In genomic region chr4:42326524-42326923, GRCh38 we compare ENCODE assay signal across 38 cellular contexts.
"Had no signal": no experiment of that assay in that cellular context is flagged by ENCODE, and none has a peak within 500 bp of the region (broad histone marks: within the 10 kb centered on the region; RNA-seq: fewer than 3 reads in every experiment).

No MANE protein-coding gene starts in this region.

- H3K4me1 ChIP-seq: ascending aorta had no signal

- DNase-seq: activated CD4-positive, alpha-beta memory T cell treated with anti-CD3 and anti-CD28 coated beads, Interleukin-2, amount 10 ng/mL, durations not matched to agents 7 days and 5 days; activated CD4-positive, alpha-beta T cell treated with anti-CD3 and anti-CD28 coated beads for 1 hour; activated CD4-positive, alpha-beta T cell treated with anti-CD3 and anti-CD28 coated beads for 36 hours; activated CD4-positive, alpha-beta T cell treated with anti-CD3 and anti-CD28 coated beads for 48 hours; activated CD4-positive, alpha-beta T cell treated with anti-CD3 and anti-CD28 coated beads, Interleukin-2, amount 10 ng/mL, durations not matched to agents 7 days and 5 days; activated CD4-positive, alpha-beta T cell treated with anti-CD3 and anti-CD28 coated beads, Interleukin-2, amount 50 U/mL, for 48 hours; activated CD4-positive, CD25-positive, alpha-beta regulatory T cell; activated CD8-positive, alpha-beta memory T cell treated with anti-CD3 and anti-CD28 coated beads for 24 hours; activated CD8-positive, alpha-beta memory T cell treated with anti-CD3 and anti-CD28 coated beads, Interleukin-2, amount 10 ng/mL, durations not matched to agents 7 days and 5 days; activated CD8-positive, alpha-beta memory T cell treated with anti-CD3 and anti-CD28 coated beads, Interleukin-2, amount 50 U/mL, for 48 hours; activated CD8-positive, alpha-beta T cell treated with anti-CD3 and anti-CD28 coated beads, Interleukin-2, amount 10 ng/mL, durations not matched to agents 7 days and 5 days; activated effector memory CD4-positive, alpha-beta T cell treated with Interleukin-2 at 50 U/mL for 16 hours; activated gamma-delta T cell; activated naive CD4-positive, alpha-beta T cell treated with Interleukin-2 at 50 U/mL for 16 hours; activated naive CD8-positive, alpha-beta T cell treated with anti-CD3 and anti-CD28 coated beads, Interleukin-2, amount 10 ng/mL, durations not matched to agents 7 days and 5 days; activated naive CD8-positive, alpha-beta T cell treated with anti-CD3 and anti-CD28 coated beads, Interleukin-2, amount 50 U/mL, for 24 hours; activated T-cell treated with anti-CD3 and anti-CD28 coated beads, Interleukin-2, amount 50 U/mL, for 24 hours; activated T-cell treated with anti-CD3 and anti-CD28 coated beads, Interleukin-2, amount 50 U/mL, for 48 hours; amygdala; anterior cingulate cortex; caudate nucleus; cerebellar nuclear complex; T-helper 1 cell; T-helper 2 cell; T-helper 9 cell had no signal

- H3K36me3 Mint-ChIP-seq: activated CD8-positive, alpha-beta memory T cell treated with anti-CD3 and anti-CD28 coated beads, Interleukin-2, amount 10 ng/mL, durations not matched to agents 7 days and 5 days; activated naive CD4-positive, alpha-beta T cell treated with anti-CD3 and anti-CD28 coated beads, Interleukin-2, amount 50 U/mL, for 24 hours; activated naive CD8-positive, alpha-beta T cell; activated naive CD8-positive, alpha-beta T cell treated with anti-CD3 and anti-CD28 coated beads, Interleukin-2, amount 10 ng/mL, durations not matched to agents 7 days and 5 days; brain had no signal

- H3K4me3 Mint-ChIP-seq: activated CD4-positive, alpha-beta memory T cell treated with anti-CD3 and anti-CD28 coated beads, Interleukin-2, amount 10 ng/mL, durations not matched to agents 7 days and 5 days; activated CD4-positive, alpha-beta T cell treated with anti-CD3 and anti-CD28 coated beads for 36 hours; activated CD4-positive, alpha-beta T cell treated with anti-CD3 and anti-CD28 coated beads, Interleukin-2, amount 10 ng/mL, durations not matched to agents 7 days and 5 days; activated CD8-positive, alpha-beta memory T cell treated with anti-CD3 and anti-CD28 coated beads, Interleukin-2, amount 10 ng/mL, durations not matched to agents 7 days and 5 days; activated CD8-positive, alpha-beta T cell treated with anti-CD3 and anti-CD28 coated beads, Interleukin-2, amount 10 ng/mL, durations not matched to agents 7 days and 5 days; activated naive CD4-positive, alpha-beta T cell treated with anti-CD3 and anti-CD28 coated beads, Interleukin-2, amount 50 U/mL, for 24 hours; activated naive CD8-positive, alpha-beta T cell; activated naive CD8-positive, alpha-beta T cell treated with anti-CD3 and anti-CD28 coated beads, Interleukin-2, amount 10 ng/mL, durations not matched to agents 7 days and 5 days; activated naive CD8-positive, alpha-beta T cell treated with anti-CD3 and anti-CD28 coated beads, Interleukin-2, amount 50 U/mL, for 24 hours; activated T-cell treated with anti-CD3 and anti-CD28 coated beads, Interleukin-2, amount 50 U/mL, for 24 hours; brain; central memory CD8-positive, alpha-beta T cell; T-helper 1 cell treated with Interleukin-12 subunit alpha and Interleukin-12 subunit beta and Interleukin-4 antibody, amounts not matched to agents 30 μg/mL and 1 μg/mL, for 36 hours; T-helper 2 cell treated with Interferon-gamma antibody and Interleukin-4, amounts not matched to agents 5 μg/mL and 100 μg/mL, for 36 hours had no signal

- H3K27me3 ChIP-seq: ascending aorta, cardiac muscle cell had no signal

- H3K36me3 ChIP-seq: ascending aorta, cardiac muscle cell had no signal

- H3K9me3 Mint-ChIP-seq: activated CD4-positive, alpha-beta memory T cell treated with anti-CD3 and anti-CD28 coated beads, Interleukin-2, amount 10 ng/mL, durations not matched to agents 7 days and 5 days; activated CD4-positive, alpha-beta T cell treated with anti-CD3 and anti-CD28 coated beads, Interleukin-2, amount 10 ng/mL, durations not matched to agents 7 days and 5 days; activated naive CD4-positive, alpha-beta T cell treated with anti-CD3 and anti-CD28 coated beads, Interleukin-2, amount 50 U/mL, for 24 hours; activated naive CD8-positive, alpha-beta T cell treated with anti-CD3 and anti-CD28 coated beads, Interleukin-2, amount 10 ng/mL, durations not matched to agents 7 days and 5 days; activated naive CD8-positive, alpha-beta T cell treated with anti-CD3 and anti-CD28 coated beads, Interleukin-2, amount 50 U/mL, for 24 hours; activated T-cell treated with anti-CD3 and anti-CD28 coated beads, Interleukin-2, amount 50 U/mL, for 24 hours; activated T-helper 2 cell treated with anti-CD3 and anti-CD28 coated beads, Interferon-gamma antibody, Interleukin-2, Interleukin-4, amounts not matched to agents 10 μg/mL and 5 μg/mL and 100 μg/mL, durations not matched to agents 14 hours and 24 hours and 36 hours; central memory CD8-positive, alpha-beta T cell; T-helper 1 cell treated with Interleukin-12 subunit alpha and Interleukin-12 subunit beta and Interleukin-4 antibody, amounts not matched to agents 30 μg/mL and 1 μg/mL, for 36 hours; T-helper 2 cell treated with Interferon-gamma antibody and Interleukin-4, amounts not matched to agents 5 μg/mL and 100 μg/mL, for 36 hours had no signal

- H3K4me3 ChIP-seq: ascending aorta, cardiac muscle cell had no signal

- H3K27ac ChIP-seq: ascending aorta, VCaP had no signal

- ATAC-seq: activated CD4-positive, alpha-beta T cell treated with anti-CD3 and anti-CD28 coated beads for 36 hours; activated CD4-positive, CD25-positive, alpha-beta regulatory T cell treated with anti-CD3 and anti-CD28 coated beads, Interleukin-2, amount 50 U/mL, for 24 hours; activated CD8-positive, alpha-beta memory T cell treated with anti-CD3 and anti-CD28 coated beads, Interleukin-2, amount 10 ng/mL, durations not matched to agents 7 days and 5 days; activated CD8-positive, alpha-beta T cell treated with anti-CD3 and anti-CD28 coated beads, Interleukin-2, amount 10 ng/mL, durations not matched to agents 7 days and 5 days; activated naive CD8-positive, alpha-beta T cell treated with anti-CD3 and anti-CD28 coated beads, Interleukin-2, amount 50 U/mL, for 24 hours had no signal

- H3K27ac Mint-ChIP-seq: activated CD4-positive, alpha-beta memory T cell treated with anti-CD3 and anti-CD28 coated beads, Interleukin-2, amount 10 ng/mL, durations not matched to agents 7 days and 5 days; activated CD4-positive, alpha-beta T cell treated with anti-CD3 and anti-CD28 coated beads for 36 hours; activated CD4-positive, alpha-beta T cell treated with anti-CD3 and anti-CD28 coated beads, Interleukin-2, amount 10 ng/mL, durations not matched to agents 7 days and 5 days; activated CD8-positive, alpha-beta memory T cell treated with anti-CD3 and anti-CD28 coated beads, Interleukin-2, amount 10 ng/mL, durations not matched to agents 7 days and 5 days; activated CD8-positive, alpha-beta T cell treated with anti-CD3 and anti-CD28 coated beads, Interleukin-2, amount 10 ng/mL, durations not matched to agents 7 days and 5 days; activated naive CD4-positive, alpha-beta T cell treated with anti-CD3 and anti-CD28 coated beads, Interleukin-2, amount 50 U/mL, for 24 hours; activated naive CD8-positive, alpha-beta T cell; activated naive CD8-positive, alpha-beta T cell treated with anti-CD3 and anti-CD28 coated beads, Interleukin-2, amount 10 ng/mL, durations not matched to agents 7 days and 5 days; activated naive CD8-positive, alpha-beta T cell treated with anti-CD3 and anti-CD28 coated beads, Interleukin-2, amount 50 U/mL, for 24 hours; activated T-cell treated with anti-CD3 and anti-CD28 coated beads, Interleukin-2, amount 50 U/mL, for 24 hours; activated T-helper 2 cell treated with anti-CD3 and anti-CD28 coated beads, Interferon-gamma antibody, Interleukin-2, Interleukin-4, amounts not matched to agents 10 μg/mL and 5 μg/mL and 100 μg/mL, durations not matched to agents 14 hours and 24 hours and 36 hours; brain; T-helper 1 cell treated with Interleukin-12 subunit alpha and Interleukin-12 subunit beta and Interleukin-4 antibody, amounts not matched to agents 30 μg/mL and 1 μg/mL, for 36 hours; T-helper 2 cell treated with Interferon-gamma antibody and Interleukin-4, amounts not matched to agents 5 μg/mL and 100 μg/mL, for 36 hours had no signal

- H3K4me1 Mint-ChIP-seq: activated CD4-positive, alpha-beta memory T cell treated with anti-CD3 and anti-CD28 coated beads, Interleukin-2, amount 10 ng/mL, durations not matched to agents 7 days and 5 days; activated CD4-positive, alpha-beta T cell treated with anti-CD3 and anti-CD28 coated beads for 36 hours; activated CD4-positive, alpha-beta T cell treated with anti-CD3 and anti-CD28 coated beads, Interleukin-2, amount 10 ng/mL, durations not matched to agents 7 days and 5 days; activated CD8-positive, alpha-beta memory T cell treated with anti-CD3 and anti-CD28 coated beads, Interleukin-2, amount 10 ng/mL, durations not matched to agents 7 days and 5 days; activated naive CD4-positive, alpha-beta T cell treated with anti-CD3 and anti-CD28 coated beads, Interleukin-2, amount 50 U/mL, for 24 hours; activated naive CD8-positive, alpha-beta T cell treated with anti-CD3 and anti-CD28 coated beads, Interleukin-2, amount 10 ng/mL, durations not matched to agents 7 days and 5 days; activated naive CD8-positive, alpha-beta T cell treated with anti-CD3 and anti-CD28 coated beads, Interleukin-2, amount 50 U/mL, for 24 hours; brain; central memory CD8-positive, alpha-beta T cell had no signal

- H3K9me3 ChIP-seq: ascending aorta had no signal

- FAIRE-seq: bronchial epithelial cell, TTC549 had no signal

- H3K27me3 Mint-ChIP-seq: activated CD4-positive, alpha-beta memory T cell treated with anti-CD3 and anti-CD28 coated beads, Interleukin-2, amount 10 ng/mL, durations not matched to agents 7 days and 5 days; activated CD4-positive, alpha-beta T cell treated with anti-CD3 and anti-CD28 coated beads, Interleukin-2, amount 10 ng/mL, durations not matched to agents 7 days and 5 days; brain had no signal
